Comparison of ENCODE assay signal across 13 cellular contexts in the genomic region with DNA sequence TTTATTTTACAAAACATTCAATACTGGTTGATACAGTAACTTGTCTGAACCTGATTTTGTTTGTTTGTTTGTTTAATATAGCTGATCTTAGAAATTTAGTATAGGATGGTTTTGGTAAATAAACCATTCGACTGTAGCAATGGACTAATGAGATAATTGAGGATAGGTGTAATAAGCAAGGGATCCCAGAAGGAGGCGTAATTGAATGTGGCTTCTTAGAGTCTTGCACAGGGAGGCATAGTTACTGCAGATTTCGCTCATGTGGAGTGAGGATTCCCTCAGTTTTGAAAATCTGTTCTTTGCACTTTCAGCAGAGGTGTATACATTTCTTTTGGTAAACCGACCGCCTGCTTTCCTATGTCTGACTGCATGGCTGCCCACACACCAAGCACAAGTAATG.
DNase-seq lines count a peak whose midpoint lies in the region; ATAC-seq and TF ChIP-seq lines count a peak whose summit lies in the region.
"Had no signal": no experiment of that assay in that cellular context is flagged by ENCODE, and none has a peak within 500 bp of the region (broad histone marks: within the 10 kb centered on the region; RNA-seq: fewer than 3 reads in every experiment).

No MANE protein-coding gene starts in this region.

- H3K4me3 ChIP-seq in LNCaP clone FGC (ENCODE audit: low read depth, low read length) = no peak overlapping the region
- H3K4me3 ChIP-seq in brain microvascular endothelial cell (ENCODE audit: low read depth, low read length) = no peak overlapping the region
- no peak overlapping the region for H3K4me3 ChIP-seq in GM23338

- H3K9me3 Mint-ChIP-seq in nephron progenitor cell (peaks cover 6% of the 10 kb centered on the region), GM23338 (peaks cover 89% of the 10 kb centered on the region)

- TF ChIP-seq CTCF in GM12873 (IDR thresholded peaks at IDR 0.05; ENCODE audit: insufficient read depth, low read depth, low read length, missing control alignments) = peak; percentile 16
- peak; percentile 52 for TF ChIP-seq CTCF in LNCaP clone FGC (IDR thresholded peaks at IDR 0.05; ENCODE audit: control insufficient read depth, extremely low read depth, insufficient read depth)
- TF ChIP-seq CTCF in brain microvascular endothelial cell (IDR thresholded peaks at IDR 0.05; ENCODE audit: low read depth, low read length, missing control alignments) = peak; percentile 19
- TF ChIP-seq CTCF in nephron progenitor cell (IDR thresholded peaks at IDR 0.05) = peak; percentile 17
- 0 out of 4 replicates have a peak, but pooled peaks of 1 of the 2 experiments have one; percentile 2 for TF ChIP-seq CTCF in GM23338 (conservative IDR thresholded peaks at IDR 0.05; ENCODE audit: low read depth in 2 of 2)

- no peaks in the 10 kb centered on the region for H3K4me1 Mint-ChIP-seq in nephron progenitor cell
- no peaks in the 10 kb centered on the region for H3K4me1 Mint-ChIP-seq in GM23338

- peaks cover 10% of the 10 kb centered on the region for H3K27me3 Mint-ChIP-seq in nephron progenitor cell (ENCODE audit: low read depth, poor library complexity)
- H3K27me3 Mint-ChIP-seq in GM23338 (ENCODE audit: insufficient read depth, low read depth, poor library complexity) = peaks cover 6% of the 10 kb centered on the region

- H2AFZ ChIP-seq in GM23338 = no peak overlapping the region

- no peaks in the 10 kb centered on the region for H3K36me3 ChIP-seq in brain microvascular endothelial cell (replicated peaks)
- peaks cover 11% of the 10 kb centered on the region; the same call in 1 of the 2 replicates for H3K36me3 ChIP-seq in GM23338 (ENCODE audit: insufficient read depth)
- H3K36me3 ChIP-seq: neutrophil had no signal

- no peaks in the 10 kb centered on the region for H3K36me3 Mint-ChIP-seq in nephron progenitor cell (ENCODE audit: low read depth)
- peaks cover 40% of the 10 kb centered on the region for H3K36me3 Mint-ChIP-seq in GM23338 (ENCODE audit: low read depth)

- H3K27ac Mint-ChIP-seq in nephron progenitor cell (no peak overlapping the region), GM23338 (no peak overlapping the region)
- H3K27ac Mint-ChIP-seq: stimulated activated naive CD8-positive, alpha-beta T cell treated with anti-CD3 and anti-CD28 coated beads, Interleukin-15, Interleukin-2, amounts not matched to agents 100 ng/mL and 50 ng/mL, for 24 hours had no signal

- ATAC-seq in GM23338 = no peak
- ATAC-seq: HCT116, left ventricle myocardium superior had no signal

- H3F3A ChIP-seq in GM23338 (replicated peaks; ENCODE audit: low read depth) = no peaks in the 10 kb centered on the region

- DNase-seq in LNCaP clone FGC (ENCODE audit: low read depth) = peak; percentile 0
- no peak for DNase-seq in brain microvascular endothelial cell
- DNase-seq in nephron progenitor cell = no peak
- DNase-seq in amniotic stem cell (lab: John Stamatoyannopoulos, UW) = no peak
- no peak for DNase-seq in SW480 (ENCODE audit: low spot score)
- no peak for DNase-seq in GM23338 (ENCODE audit: low spot score)
- DNase-seq: GF-D8, left ventricle myocardium superior, NCI-H1417 treated with DMSO at 0.1 percent for 48 hours had no signal

- H3K27ac ChIP-seq in brain microvascular endothelial cell (no peak overlapping the region), GM23338 (ENCODE audit: low read depth) (no peak overlapping the region)
- H3K27ac ChIP-seq: neutrophil had no signal

- H3K27me3 ChIP-seq in brain microvascular endothelial cell (replicated peaks) (no peaks in the 10 kb centered on the region), GM23338 (ENCODE audit: insufficient read depth) (no peaks in the 10 kb centered on the region)
- H3K27me3 ChIP-seq: neutrophil had no signal

- no peaks in the 10 kb centered on the region for H4K20me1 ChIP-seq in GM23338 (replicated peaks; ENCODE audit: insufficient read depth)

- no peak overlapping the region for H3K4me2 ChIP-seq in GM23338

- no peak overlapping the region for H3K4me3 Mint-ChIP-seq in nephron progenitor cell
- no peak overlapping the region for H3K4me3 Mint-ChIP-seq in GM23338
- H3K4me3 Mint-ChIP-seq: stimulated activated naive CD8-positive, alpha-beta T cell treated with anti-CD3 and anti-CD28 coated beads, Interleukin-15, Interleukin-2, amounts not matched to agents 100 ng/mL and 50 ng/mL, for 24 hours had no signal

- H3K9me2 ChIP-seq in GM23338 (ENCODE audit: insufficient read depth) = no peaks in the 10 kb centered on the region

- in situ Hi-C loops in brain microvascular endothelial cell (cut with HindIII; ENCODE audit: low pct_ligation_motif_present, low sequenced_read_pairs) = no loop called here

- no peaks in the 10 kb centered on the region for H3K79me2 ChIP-seq in GM23338 (replicated peaks; ENCODE audit: insufficient read depth)

- H3K4me1 ChIP-seq in GM23338 (ENCODE audit: insufficient read depth) = no peaks in the 10 kb centered on the region

TF ChIP-seq in GM23338, 12 proteins besides CTCF, POLR2A, EP300 and RAD21 (continues in another document):
- TF ChIP-seq STAT1 (IDR thresholded peaks at IDR 0.05; ENCODE audit: unreplicated experiment) (no peak), CREB1 (CRISPR knock-in tag; IDR thresholded peaks at IDR 0.05; ENCODE audit: low read depth) (no peak), ZNF462 (CRISPR knock-in tag; IDR thresholded peaks at IDR 0.05) (no peak), ZNF114 (CRISPR knock-in tag; IDR thresholded peaks at IDR 0.05) (no peak), ZNF331 (CRISPR knock-in tag; IDR thresholded peaks at IDR 0.05; ENCODE audit: low read depth) (no peak), JUNB (IDR thresholded peaks at IDR 0.05; ENCODE audit: unreplicated experiment) (no peak), ETS1 (IDR thresholded peaks at IDR 0.05) (no peak), NANOG (IDR thresholded peaks at IDR 0.05; ENCODE audit: borderline replicate concordance) (no peak)
